8 cellular contexts compared by ENCODE assay signal in the genomic region with DNA sequence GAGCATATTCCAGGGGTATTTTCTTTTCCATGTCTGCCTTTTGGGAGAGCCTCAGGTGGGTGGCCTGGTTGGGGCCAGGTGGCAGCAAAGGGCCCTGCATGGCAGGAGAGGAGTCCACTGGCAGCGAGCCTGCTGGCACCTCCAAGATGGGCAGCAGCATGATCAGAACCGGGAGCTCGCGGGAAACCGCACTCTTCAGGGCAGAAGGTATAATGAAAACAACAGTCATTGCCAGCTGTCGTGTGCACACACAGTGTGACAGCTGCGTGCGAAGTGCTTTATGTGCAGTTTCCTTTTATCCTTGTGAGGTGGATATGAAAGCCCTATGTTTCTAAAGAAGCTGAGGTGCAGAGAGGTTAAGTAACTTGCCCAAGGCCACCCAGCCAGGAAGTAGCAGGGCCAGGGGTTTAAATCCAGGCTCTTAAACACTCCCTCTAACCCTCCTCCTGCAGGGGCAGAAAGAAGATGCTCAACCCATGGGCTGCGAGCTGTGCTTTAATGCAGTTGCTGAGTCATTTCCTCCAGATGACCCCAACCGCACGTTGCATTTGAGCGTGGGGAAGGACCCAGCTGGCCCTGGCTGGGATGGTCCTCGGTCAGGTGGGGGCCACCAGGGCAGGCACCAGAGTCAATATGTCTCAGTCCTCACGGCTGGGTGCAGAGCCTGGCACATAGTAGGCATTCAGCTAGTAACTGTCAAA.
DNase-seq lines count a peak whose midpoint lies in the region; ATAC-seq and TF ChIP-seq lines count a peak whose summit lies in the region.

No MANE protein-coding gene starts in this region.

- no peaks in the 10 kb centered on the region for H3K36me3 ChIP-seq in mucosa of descending colon (ENCODE audit: low read depth)

- H3K9me3 Mint-ChIP-seq in CD4-positive, alpha-beta T cell: no peaks in the 10 kb centered on the region

- no peak for TF ChIP-seq POLR2A in GM18505 (IDR thresholded peaks at IDR 0.05; ENCODE audit: borderline replicate concordance, extremely low read depth, insufficient read depth, insufficient read length)

- no peaks in the 10 kb centered on the region for H3K27me3 ChIP-seq in CD4-positive, alpha-beta T cell (ENCODE audit: control insufficient read depth, insufficient read depth, low read length)

- no peak overlapping the region for H3K4me3 ChIP-seq in mucosa of descending colon

- H3K36me3 Mint-ChIP-seq in CD4-positive, alpha-beta T cell (ENCODE audit: low read depth): no peaks in the 10 kb centered on the region

- no peaks in the 10 kb centered on the region for H3K27me3 Mint-ChIP-seq in CD4-positive, alpha-beta T cell

- DNase-seq in SW480 (ENCODE audit: low spot score) (peak; percentile 4), mucosa of descending colon (peak in 1 of 3 donors; percentile 39), NCI-H2081 treated with DMSO at 0.1 percent for 48 hours (lab: John Stamatoyannopoulos, UW) (no peak), NCI-H526 (lab: John Stamatoyannopoulos, UW) (no peak)
- no peak for DNase-seq in stimulated activated naive CD4-positive, alpha-beta T cell treated with Interleukin-2 at 50 U/mL for 16 hours (lab: John Stamatoyannopoulos, UW)
- no peak for DNase-seq in CD4-positive, alpha-beta T cell

- intact Hi-C loops in mucosa of descending colon (cut with DNase I, micrococcal nuclease): no loop called here
- intact Hi-C loops in CD4-positive, alpha-beta T cell (cut with DNase I, micrococcal nuclease): no loop called here

- no peaks in the 10 kb centered on the region for H3K9me3 ChIP-seq in mucosa of descending colon
- H3K9me3 ChIP-seq in CD4-positive, alpha-beta T cell (ENCODE audit: control insufficient read depth, low read length): no peaks in the 10 kb centered on the region

- H3K4me1 ChIP-seq in mucosa of descending colon (ENCODE audit: low read depth): no peaks in the 10 kb centered on the region

- CTCF ChIA-PET in CD4-positive, alpha-beta T cell (lab: Charles Lee): interaction anchor here (0.6 kb wide), 1 partner anchor 109 kb away, joined by 3 read pairs; no protein-coding TSS in a partner anchor

- H3K27ac ChIP-seq in CD4-positive, alpha-beta T cell (ENCODE audit: low read depth, low read length): no peak overlapping the region

- H3K4me1 Mint-ChIP-seq in CD4-positive, alpha-beta T cell (ENCODE audit: low read depth): no peaks in the 10 kb centered on the region

- POLR2A ChIA-PET in CD4-positive, alpha-beta T cell (lab: Charles Lee): no interaction called here

- no peak overlapping the region for H3K27ac Mint-ChIP-seq in CD4-positive, alpha-beta T cell

- TF ChIP-seq CTCF in mucosa of descending colon (IDR thresholded peaks at IDR 0.05): no peak
- TF ChIP-seq CTCF in CD4-positive, alpha-beta T cell (IDR thresholded peaks at IDR 0.05): no peak

- H3K4me3 Mint-ChIP-seq in CD4-positive, alpha-beta T cell: no peak overlapping the region

- ATAC-seq in GM18505 (IDR thresholded peaks at IDR 0.05; ENCODE audit: unreplicated experiment) (peak; percentile 59), HG02981 (IDR thresholded peaks at IDR 0.05; ENCODE audit: unreplicated experiment) (peak; percentile 46), mucosa of descending colon (peak; percentile 47)
- ATAC-seq in CD4-positive, alpha-beta T cell (ENCODE audit: poor library complexity): no peak
